7 cellular contexts compared by ENCODE assay signal in the genomic region with DNA sequence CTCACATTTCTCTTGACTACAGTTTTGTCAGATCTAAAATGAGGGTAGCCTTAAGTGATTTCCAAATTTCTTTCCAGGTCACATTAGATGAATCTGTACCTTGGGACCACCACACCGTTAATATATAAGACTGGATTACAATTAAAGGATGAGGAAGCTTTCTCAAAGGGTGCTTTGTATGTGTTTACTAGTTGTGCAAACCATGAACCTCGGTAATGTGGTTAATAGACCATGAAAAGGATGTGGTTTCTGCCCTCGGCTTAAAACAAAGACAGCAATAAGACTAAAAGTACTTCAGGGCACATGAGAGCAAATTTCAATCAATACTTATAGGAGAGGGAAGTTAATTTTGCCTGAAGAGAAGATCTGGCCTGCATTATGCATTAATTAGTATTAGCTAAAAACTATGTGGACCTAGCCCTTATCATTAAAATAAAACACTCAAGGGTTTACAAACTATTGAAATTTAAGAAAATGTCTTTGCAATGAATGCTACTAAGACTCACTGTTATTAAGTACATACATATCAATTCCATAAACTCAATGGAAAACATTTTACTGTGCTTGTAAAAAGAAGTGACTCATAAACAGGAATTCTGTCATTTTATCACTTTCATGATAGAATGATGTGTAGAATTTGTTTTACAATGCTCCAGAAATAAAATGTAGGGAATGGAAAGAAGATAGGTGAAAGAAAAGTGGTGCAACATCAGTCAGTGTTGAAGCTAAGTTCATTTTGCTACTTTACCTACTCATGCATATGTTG. TPM values are rescaled to one million over a fixed set of nuclear protein-coding genes. Genes with fewer than 3 reads are reported as not detected.
DNase-seq lines count a peak whose midpoint lies in the region; ATAC-seq lines count a peak whose summit lies in the region.

No MANE protein-coding gene starts in this region.

- H3K4me3 ChIP-seq in Karpas-422 (ENCODE audit: low read length) (peak overlapping the region; percentile 85), neuron (ENCODE audit: low read length) (peak overlapping the region; percentile 63)

- H3K79me2 ChIP-seq in Karpas-422 (ENCODE audit: low read length), result no peaks in the 10 kb centered on the region

- H3K27ac ChIP-seq in Karpas-422 (ENCODE audit: low read length), result no peak overlapping the region; the same call in 1 of the 2 replicates

- peak; percentile 61 for DNase-seq in Karpas-422
- peak; percentile 62 for DNase-seq in amniotic epithelial cell (ENCODE audit: low read depth)
- no peak for DNase-seq in NCI-H446 treated with DMSO at 0.1 percent for 48 hours (lab: John Stamatoyannopoulos, UW)
- no peak for DNase-seq in DMS 273 (lab: John Stamatoyannopoulos, UW; ENCODE audit: unreplicated experiment)

- peak overlapping the region; percentile 85 for H3K9ac ChIP-seq in Karpas-422 (ENCODE audit: low read length)

- peaks cover 27% of the 10 kb centered on the region for H3K4me1 ChIP-seq in Karpas-422 (ENCODE audit: low read length)
- H3K4me1 ChIP-seq in neuron (ENCODE audit: insufficient read depth, low read length), result peaks cover 15% of the 10 kb centered on the region

- H3K27me3 ChIP-seq in Karpas-422 (ENCODE audit: low read length) (no peaks in the 10 kb centered on the region), neuron (ENCODE audit: insufficient read depth, low read length) (no peaks in the 10 kb centered on the region)

- no peaks in the 10 kb centered on the region for H3K9me2 ChIP-seq in Karpas-422 (replicated peaks; ENCODE audit: insufficient read depth, low read length)

- peak overlapping the region; percentile 89 for H3K4me2 ChIP-seq in Karpas-422 (ENCODE audit: low read depth, low read length, poor library complexity, severe bottlenecking)

- H3K36me3 ChIP-seq in Karpas-422 (ENCODE audit: insufficient read depth, low read length), result no peaks in the 10 kb centered on the region
- no peaks in the 10 kb centered on the region for H3K36me3 ChIP-seq in neuron (ENCODE audit: insufficient read depth, low read length)

- ATAC-seq in GM18508 (IDR thresholded peaks at IDR 0.05; ENCODE audit: insufficient read depth, unreplicated experiment) (peak; percentile 41), GM21619 (IDR thresholded peaks at IDR 0.05; ENCODE audit: unreplicated experiment) (peak; percentile 40)

- 0 out of 2 replicates have a peak overlapping the region, but pooled peaks have one; percentile 73 for H2AFZ ChIP-seq in Karpas-422 (ENCODE audit: low read length)
- H2AFZ ChIP-seq in neuron (ENCODE audit: low read depth, low read length), result peak overlapping the region; percentile 68

- H3K9me3 ChIP-seq in Karpas-422 (ENCODE audit: low read length) (no peaks in the 10 kb centered on the region), neuron (ENCODE audit: low read length) (no peaks in the 10 kb centered on the region)

- H4K20me1 ChIP-seq in Karpas-422 (ENCODE audit: insufficient read depth, low read depth, low read length), result peaks cover 8% of the 10 kb centered on the region

RNA-seq across cellular contexts. Expression of a gene that starts 0.9 kb away (rescaled TPM):
- total RNA-seq in Karpas-422 (2014; rRNA removed; shearing (Covaris generic); ENCODE audit: low replicate concordance), result 8.9 and 10.1 TPM in 2 replicates

Comparison
In these comparisons a context has a peak if more than half of its experiments do, and no peak if none do; other contexts are left out.
1. DNase-seq: peak in Karpas-422 (single experiment) and amniotic epithelial cell (single experiment); none in NCI-H446 treated with DMSO at 0.1 percent for 48 hours (single experiment) and DMS 273 (single experiment).